Comparison of ENCODE assay signal across 1 cellular context in the genomic region with DNA sequence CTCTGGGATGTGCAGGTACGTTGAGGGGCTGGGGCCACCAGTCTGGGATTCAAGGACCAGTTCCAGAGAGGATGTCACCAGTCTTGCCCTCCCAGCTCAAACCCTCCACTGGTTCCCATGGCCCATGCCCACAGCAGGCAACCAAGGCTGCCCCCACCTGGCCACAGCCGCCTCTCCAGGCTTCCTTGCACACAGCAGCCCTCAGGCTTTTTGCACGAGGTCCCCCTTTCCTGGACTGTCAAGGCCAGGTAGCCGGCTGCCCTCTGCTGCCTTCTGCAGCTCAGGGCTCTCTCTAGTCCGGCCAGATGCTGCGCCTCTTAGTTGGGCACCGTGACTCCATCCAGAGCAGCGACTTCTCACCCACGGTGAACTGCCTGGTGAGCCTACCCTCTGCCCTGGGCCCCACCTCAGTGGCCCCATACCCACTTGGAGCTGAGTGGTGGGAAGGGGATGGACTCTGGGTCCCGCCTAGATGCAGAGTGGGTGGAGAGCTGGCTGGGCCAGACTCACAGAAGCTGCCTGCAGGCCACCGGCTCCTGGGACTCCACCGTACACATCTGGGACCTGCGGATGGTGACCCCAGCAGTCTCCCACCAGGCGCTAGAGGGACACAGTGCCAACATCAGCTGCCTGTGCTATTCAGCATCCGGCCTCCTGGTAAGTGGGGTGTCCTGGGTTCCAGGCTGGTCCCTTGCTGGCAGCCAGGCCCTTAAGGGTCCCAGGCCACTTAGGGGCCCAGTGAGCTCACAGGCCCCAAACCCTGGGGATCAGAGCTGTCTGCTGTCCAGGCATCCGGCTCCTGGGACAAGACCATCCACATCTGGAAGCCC.
TF ChIP-seq lines count a peak whose summit lies in the region.

No MANE protein-coding gene starts in this region.

TF ChIP-seq in GM12878, 131 proteins besides CTCF, POLR2A, EP300 and RAD21:
- TF ChIP-seq IRF4 (IDR thresholded peaks at IDR 0.05; ENCODE audit: low read depth, low read length) (no peak), SKIL (IDR thresholded peaks at IDR 0.05; ENCODE audit: low read depth, poor library complexity, severe bottlenecking) (no peak), REST (IDR thresholded peaks at IDR 0.05; ENCODE audit: low read depth, low read length) (no peak), EZH2 (IDR thresholded peaks at IDR 0.05; ENCODE audit: borderline replicate concordance, control insufficient read depth, low read depth, low read length) (no peak), ZBED1 (IDR thresholded peaks at IDR 0.05; ENCODE audit: borderline replicate concordance) (0 out of 2 replicates have a peak, but pooled peaks have one; percentile 10), POLR2AphosphoS2 (IDR thresholded peaks at IDR 0.05; ENCODE audit: low read depth, low read length) (peak; percentile 25; the same call in 1 of the 2 replicates)
- TF ChIP-seq, protein P1, sequence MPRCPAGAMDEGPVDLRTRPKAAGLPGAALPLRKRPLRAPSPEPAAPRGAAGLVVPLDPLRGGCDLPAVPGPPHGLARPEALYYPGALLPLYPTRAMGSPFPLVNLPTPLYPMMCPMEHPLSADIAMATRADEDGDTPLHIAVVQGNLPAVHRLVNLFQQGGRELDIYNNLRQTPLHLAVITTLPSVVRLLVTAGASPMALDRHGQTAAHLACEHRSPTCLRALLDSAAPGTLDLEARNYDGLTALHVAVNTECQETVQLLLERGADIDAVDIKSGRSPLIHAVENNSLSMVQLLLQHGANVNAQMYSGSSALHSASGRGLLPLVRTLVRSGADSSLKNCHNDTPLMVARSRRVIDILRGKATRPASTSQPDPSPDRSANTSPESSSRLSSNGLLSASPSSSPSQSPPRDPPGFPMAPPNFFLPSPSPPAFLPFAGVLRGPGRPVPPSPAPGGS (IDR thresholded peaks at IDR 0.05; ENCODE audit: borderline replicate concordance, insufficient read depth, low read depth, low read length, poor library complexity, severe bottlenecking): peak; percentile 46
- TF ChIP-seq, protein P2, sequence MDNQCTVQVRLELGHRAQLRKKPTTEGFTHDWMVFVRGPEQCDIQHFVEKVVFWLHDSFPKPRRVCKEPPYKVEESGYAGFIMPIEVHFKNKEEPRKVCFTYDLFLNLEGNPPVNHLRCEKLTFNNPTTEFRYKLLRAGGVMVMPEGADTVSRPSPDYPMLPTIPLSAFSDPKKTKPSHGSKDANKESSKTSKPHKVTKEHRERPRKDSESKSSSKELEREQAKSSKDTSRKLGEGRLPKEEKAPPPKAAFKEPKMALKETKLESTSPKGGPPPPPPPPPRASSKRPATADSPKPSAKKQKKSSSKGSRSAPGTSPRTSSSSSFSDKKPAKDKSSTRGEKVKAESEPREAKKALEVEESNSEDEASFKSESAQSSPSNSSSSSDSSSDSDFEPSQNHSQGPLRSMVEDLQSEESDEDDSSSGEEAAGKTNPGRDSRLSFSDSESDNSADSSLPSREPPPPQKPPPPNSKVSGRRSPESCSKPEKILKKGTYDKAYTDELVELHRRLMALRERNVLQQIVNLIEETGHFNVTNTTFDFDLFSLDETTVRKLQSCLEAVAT (IDR thresholded peaks at IDR 0.05): no peak
